Comparison of ENCODE assay signal across 8 cellular contexts in genomic region chr20:23142162-23143050, GRCh38. TPM values are rescaled to one million over a fixed set of nuclear protein-coding genes. Genes with fewer than 3 reads are reported as not detected.
DNase-seq lines count a peak whose midpoint lies in the region; ATAC-seq, FAIRE-seq and TF ChIP-seq lines count a peak whose summit lies in the region.

No MANE protein-coding gene starts in this region.

- H3K9me3 ChIP-seq in A549, result no peaks in the 10 kb centered on the region

- peaks cover 15% of the 10 kb centered on the region for H3K4me1 ChIP-seq in A549

- no peak for TF ChIP-seq CTCF in A549 (IDR thresholded peaks at IDR 0.05)
- no peak for TF ChIP-seq CTCF in NB4 (IDR thresholded peaks at IDR 0.05; ENCODE audit: low read depth, low read length)
- TF ChIP-seq CTCF in foreskin fibroblast (IDR thresholded peaks at IDR 0.05; ENCODE audit: low read depth, low read length), result no peak

- H3K4me3 Mint-ChIP-seq in dendritic cell treated with granulocyte-macrophage colony-stimulating factor and Interleukin-4, amounts not matched to agents 40 ng/mL and 50 ng/mL, for 4 days, result peak overlapping the region; percentile 34

- CTCF ChIA-PET in A549 (lab: Yijun Ruan, JAX), result interaction anchor here (1.0 to 1.4 kb wide), 6 partner anchors 9 to 450 kb away, joined by 3 to 4 read pairs (median 3); no protein-coding TSS in a partner anchor

- no peak for TF ChIP-seq EP300 in A549 (IDR thresholded peaks at IDR 0.05)

- H3K4me3 ChIP-seq in A549 (no peak overlapping the region), NB4 (ENCODE audit: low read depth, low read length) (no peak overlapping the region), foreskin fibroblast (ENCODE audit: low read depth in 1 of 2, low read length in 2 of 2) (no peak overlapping the region)

- TF ChIP-seq RAD21 in A549 (conservative IDR thresholded peaks at IDR 0.05 in 1 of 2, IDR thresholded peaks at IDR 0.05 in 1 of 2), result no peak

- POLR2A ChIA-PET in A549 (lab: Yijun Ruan, JAX), result interaction anchor here (0.6 to 1.3 kb wide), 3 partner anchors 92 to 208 kb away, joined by 3 read pairs; partner anchors contain the start of gene NXT1

- ATAC-seq in A549, result peak; percentile 26 to 32; a peak in 3 of 6 replicates
- ATAC-seq in GM21360 (IDR thresholded peaks at IDR 0.05; ENCODE audit: unreplicated experiment), result peak; percentile 53
- ATAC-seq in stimulated activated naive CD8-positive, alpha-beta T cell treated with anti-CD3 and anti-CD28 coated beads, Interleukin-15, Interleukin-2, amounts not matched to agents 100 U/mL and 50 U/mL, for 24 hours, result peak; percentile 21

- FAIRE-seq in A549 (lab: Jason Lieb, UNC), result no peak

- WGBS in A549 (ENCODE audit: missing lambda C conversion rate), result 81% methylated on average over 16 of the region's 16 CpGs

- peak overlapping the region; percentile 47 to 71 for H3K27ac ChIP-seq in A549

- H3K36me3 Mint-ChIP-seq in dendritic cell treated with granulocyte-macrophage colony-stimulating factor and Interleukin-4, amounts not matched to agents 40 ng/mL and 50 ng/mL, for 4 days (ENCODE audit: low read depth), result no peaks in the 10 kb centered on the region

- peak overlapping the region; percentile 62 for H3K4me2 ChIP-seq in A549

- intact Hi-C loops in dendritic cell treated with granulocyte-macrophage colony-stimulating factor and Interleukin-4, amounts not matched to agents 40 ng/mL and 50 ng/mL, for 4 days (cut with micrococcal nuclease), result loop anchor here (1.0 to 5.0 kb wide), 2 partner anchors 9 to 95 kb away; partner anchors contain the start of gene THBD

- DNase-seq in A549 (ENCODE audit: low read depth in 1 of 2, low spot score in 1 of 2) (no peak), NB4 (ENCODE audit: low read depth) (peak; percentile 79), NCI-H1417 treated with DMSO at 0.1 percent for 48 hours (lab: John Stamatoyannopoulos, UW) (no peak), foreskin fibroblast (no peak), kidney tubule cell (ENCODE audit: low spot score) (no peak)
- DNase-seq in stimulated activated naive CD8-positive, alpha-beta T cell treated with anti-CD3 and anti-CD28 coated beads, Interleukin-15, Interleukin-2, amounts not matched to agents 100 U/mL and 50 U/mL, for 24 hours, result no peak

- peak overlapping the region; percentile 88 for H3K27ac Mint-ChIP-seq in dendritic cell treated with granulocyte-macrophage colony-stimulating factor and Interleukin-4, amounts not matched to agents 40 ng/mL and 50 ng/mL, for 4 days

- no peaks in the 10 kb centered on the region for H3K9me3 Mint-ChIP-seq in dendritic cell treated with granulocyte-macrophage colony-stimulating factor and Interleukin-4, amounts not matched to agents 40 ng/mL and 50 ng/mL, for 4 days

- H3K27me3 Mint-ChIP-seq in dendritic cell treated with granulocyte-macrophage colony-stimulating factor and Interleukin-4, amounts not matched to agents 40 ng/mL and 50 ng/mL, for 4 days, result no peaks in the 10 kb centered on the region

- TF ChIP-seq POLR2A in A549 (IDR thresholded peaks at IDR 0.05; ENCODE audit: low read length) (no peak), NB4 (IDR thresholded peaks at IDR 0.05; ENCODE audit: extremely low read depth, insufficient read length) (no peak)

- peaks cover 83% of the 10 kb centered on the region for H3K4me1 Mint-ChIP-seq in dendritic cell treated with granulocyte-macrophage colony-stimulating factor and Interleukin-4, amounts not matched to agents 40 ng/mL and 50 ng/mL, for 4 days (ENCODE audit: low read depth)

TF ChIP-seq in A549, 52 proteins besides CTCF, POLR2A, EP300 and RAD21:
- TF ChIP-seq FOXS1 (CRISPR knock-in tag; IDR thresholded peaks at IDR 0.05) (no peak), FOSL2 (IDR thresholded peaks at IDR 0.05) (no peak), FOSL2 (CRISPR knock-in tag; IDR thresholded peaks at IDR 0.05) (no peak), CHD2 (IDR thresholded peaks at IDR 0.05; ENCODE audit: low read length, partially characterized antibody) (no peak), CEBPB (IDR thresholded peaks at IDR 0.05) (no peak), MAZ (IDR thresholded peaks at IDR 0.05; ENCODE audit: borderline replicate concordance, low read depth, low read length) (no peak), KDM5A (IDR thresholded peaks at IDR 0.05) (no peak), EHF (CRISPR knock-in tag; IDR thresholded peaks at IDR 0.05) (no peak), CHD4 (IDR thresholded peaks at IDR 0.05; ENCODE audit: borderline replicate concordance) (no peak), HMGXB4 (CRISPR knock-in tag; IDR thresholded peaks at IDR 0.05; ENCODE audit: borderline replicate concordance) (no peak), TP53 (CRISPR knock-in tag; IDR thresholded peaks at IDR 0.05) (no peak), JUN (IDR thresholded peaks at IDR 0.05) (no peak), ELK1 (IDR thresholded peaks at IDR 0.05; ENCODE audit: low read depth, low read length) (no peak)

RNA-seq across cellular contexts. Expression of gene CD93, which starts 56.3 kb away (rescaled TPM):
- not detected in 2 replicates for polyA plus RNA-seq in A549 (2011; rRNA removed)
- polyA plus RNA-seq in A549 (2012; cell fraction: cytosol; rRNA removed), result not detected in 2 replicates
- polyA plus RNA-seq in A549 (2012; cell fraction: nucleus; rRNA removed), result not detected in 2 replicates
- polyA plus RNA-seq in A549 (2017; fragmentation: RNase III; extraction: RNeasy Plus Mini Kit Qiagen cat#74134 plus additional on column Dnase treatment), result not detected in 3 replicates
- not detected in 2 replicates for polyA minus RNA-seq in A549 (2011; rRNA and poly(A)+ RNA removed)
